In genomic region chr12:71935594-71935993, GRCh38 we compare ENCODE assay signal across 12 cellular contexts. TPM values are rescaled to one million over a fixed set of nuclear protein-coding genes. Genes with fewer than 3 reads are reported as not detected.
A peak's percentile ranks its signal among the peaks of the same experiment; 100 is the strongest.
DNase-seq lines count a peak whose midpoint lies in the region; ATAC-seq and TF ChIP-seq lines count a peak whose summit lies in the region.
"Had no signal": no experiment of that assay in that cellular context is flagged by ENCODE, and none has a peak within 500 bp of the region (broad histone marks: within the 10 kb centered on the region; RNA-seq: fewer than 3 reads in every experiment).

No MANE protein-coding gene starts in this region.

- no peaks in the 10 kb centered on the region for H3K36me3 ChIP-seq in mucosa of descending colon (ENCODE audit: low read depth)
- H3K36me3 ChIP-seq: BE2C, tibial artery had no signal

- H3K27me3 Mint-ChIP-seq in Calu3 (ENCODE audit: unreplicated experiment) = peaks cover 37% of the 10 kb centered on the region

- no peaks in the 10 kb centered on the region for H3K36me3 Mint-ChIP-seq in Calu3 (ENCODE audit: insufficient read depth, unreplicated experiment)

- H3K4me3 Mint-ChIP-seq in Calu3 (ENCODE audit: low read depth, unreplicated experiment) = no peak overlapping the region
- H3K4me3 Mint-ChIP-seq: central memory CD8-positive, alpha-beta T cell had no signal

- intact Hi-C loops in Calu3 (cut with micrococcal nuclease; ENCODE audit: unreplicated experiment) (no loop called here), mucosa of descending colon (cut with DNase I, micrococcal nuclease) (no loop called here)

- no peaks in the 10 kb centered on the region for H3K9me3 Mint-ChIP-seq in Calu3 (ENCODE audit: low read depth, unreplicated experiment)
- H3K9me3 Mint-ChIP-seq: central memory CD8-positive, alpha-beta T cell had no signal

- peak; percentile 8 for DNase-seq in GM10248 (ENCODE audit: extremely low spot score)
- DNase-seq in Calu3 = no peak
- DNase-seq in NCI-H2227 (lab: John Stamatoyannopoulos, UW; ENCODE audit: unreplicated experiment) = no peak
- no peak for DNase-seq in foreskin melanocyte
- no peak for DNase-seq in mucosa of descending colon
- DNase-seq: BE2C, left colon, tibial artery had no signal

- no peaks in the 10 kb centered on the region for H3K9me3 ChIP-seq in mucosa of descending colon
- H3K9me3 ChIP-seq: BE2C, tibial artery had no signal

- no peaks in the 10 kb centered on the region for H3K4me1 ChIP-seq in mucosa of descending colon (ENCODE audit: low read depth)
- H3K4me1 ChIP-seq: BE2C, tibial artery had no signal

- BruUV-seq in Calu3 (replicated peaks; lab: Mats Ljungman, UMichigan) = no TSS peak

- H3K27ac Mint-ChIP-seq in Calu3 (ENCODE audit: unreplicated experiment) = no peak overlapping the region

- ATAC-seq in GM19025 (IDR thresholded peaks at IDR 0.05; ENCODE audit: low read depth, unreplicated experiment) (peak; percentile 74), HG02610 (IDR thresholded peaks at IDR 0.05; ENCODE audit: unreplicated experiment) (peak; percentile 97), HG03442 (IDR thresholded peaks at IDR 0.05; ENCODE audit: unreplicated experiment) (peak; percentile 89), mucosa of descending colon (no peak)
- ATAC-seq: left colon had no signal

- CTCF ChIA-PET in GM10248 (lab: Yijun Ruan, JAX) = no interaction called here
- CTCF ChIA-PET in Calu3 (lab: Charles Lee) = interaction anchor here (1.5 kb wide), 1 partner anchor 12 kb away, joined by 3 read pairs; no protein-coding TSS in a partner anchor

- no peak overlapping the region for H3K4me3 ChIP-seq in mucosa of descending colon
- H3K4me3 ChIP-seq: tibial artery had no signal

- POLR2A ChIA-PET in GM10248 (lab: Yijun Ruan, JAX) = no interaction called here

- no peak for TF ChIP-seq CTCF in GM10248 (IDR thresholded peaks at IDR 0.05; ENCODE audit: control extremely low read depth, extremely low read depth, low read depth, missing control alignments)
- TF ChIP-seq CTCF in Calu3 (IDR thresholded peaks at IDR 0.05; ENCODE audit: unreplicated experiment) = no peak
- no peak for TF ChIP-seq CTCF in mucosa of descending colon (IDR thresholded peaks at IDR 0.05)

- H3K4me1 Mint-ChIP-seq in Calu3 (ENCODE audit: low read depth, unreplicated experiment) = no peaks in the 10 kb centered on the region

RNA-seq across cellular contexts. Expression of gene TPH2, which starts 3.1 kb away (rescaled TPM):
- total RNA-seq in Calu3 (2022) (0.38 and 0.54 TPM in 2 replicates), mucosa of descending colon (under 1 TPM in 1 of 3 donors, not detected in 2; 0.13 TPM)
- total RNA-seq: left colon had no signal
